19 cellular contexts compared by ENCODE assay signal in the genomic region with DNA sequence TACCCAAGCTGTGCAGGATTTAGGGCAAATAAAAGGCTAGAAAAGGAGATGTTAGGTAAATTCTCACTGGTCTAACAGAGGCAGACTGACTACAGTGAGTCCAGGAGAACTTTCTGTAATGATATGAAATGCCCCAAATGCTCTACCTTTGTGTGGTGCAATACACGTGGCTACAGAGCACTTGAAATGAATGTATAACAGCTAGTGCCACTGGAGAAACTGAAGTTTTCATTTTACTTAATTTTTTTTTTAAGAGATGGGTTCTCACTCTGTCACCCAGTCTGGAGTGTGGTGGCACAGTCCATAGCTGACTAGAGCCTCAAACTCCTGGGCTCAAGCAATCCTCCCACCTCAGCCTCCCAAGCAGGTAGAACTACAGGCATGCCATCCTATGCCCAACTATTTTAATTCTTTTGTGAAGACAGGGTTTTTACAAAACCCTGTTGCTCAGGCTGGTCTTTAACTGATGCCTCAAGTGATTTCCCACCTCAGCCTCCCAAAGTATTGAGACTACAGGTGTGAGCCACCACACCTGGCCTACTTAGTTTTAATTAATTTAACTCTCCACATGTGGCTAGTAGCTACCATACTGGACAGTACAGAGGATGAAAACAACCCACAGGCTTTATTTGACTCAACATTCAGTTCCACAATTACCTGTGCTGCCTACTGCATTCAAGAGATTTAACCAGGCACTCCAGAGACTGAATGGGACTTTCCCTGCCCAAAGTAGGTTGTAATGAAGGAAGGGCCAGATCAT.
DNase-seq lines count a peak whose midpoint lies in the region; ATAC-seq lines count a peak whose summit lies in the region.
"Had no signal": no experiment of that assay in that cellular context is flagged by ENCODE, and none has a peak within 500 bp of the region (broad histone marks: within the 10 kb centered on the region; RNA-seq: fewer than 3 reads in every experiment).

No MANE protein-coding gene starts in this region.

- no peaks in the 10 kb centered on the region for H3K9me3 Mint-ChIP-seq in stimulated activated naive B cell treated with anti-CD40 and anti-IgM and Interleukin-4, amounts not matched to agents 10 μg/mL and 1 μg/mL and 100 μg/mL, for 72 hours
- H3K9me3 Mint-ChIP-seq: activated CD4-positive, alpha-beta memory T cell treated with anti-CD3 and anti-CD28 coated beads for 36 hours; CD4-positive, alpha-beta memory T cell; nephron progenitor cell had no signal

- peak overlapping the region; percentile 39 for H3K27ac ChIP-seq in KOPT-K1 (ENCODE audit: low read depth, low read length, poor library complexity, severe bottlenecking)
- H3K27ac ChIP-seq: testis had no signal

- ATAC-seq in activated CD4-positive, CD25-positive, alpha-beta regulatory T cell treated with anti-CD3 and anti-CD28 coated beads, Interleukin-2, amount 50 U/mL, for 24 hours = peak; percentile 34 to 42
- ATAC-seq in esophagus mucosa = peak; percentile 30
- ATAC-seq in stimulated activated naive B cell treated with anti-CD40 and anti-IgM and Interleukin-4, amounts not matched to agents 10 μg/mL and 1 μg/mL and 100 μg/mL, for 72 hours (replicated peaks) = peak; percentile 99 to 100
- no peak for ATAC-seq in HG03045 (IDR thresholded peaks at IDR 0.05; ENCODE audit: unreplicated experiment)
- no peak for ATAC-seq in HG03378 (IDR thresholded peaks at IDR 0.05; ENCODE audit: unreplicated experiment)

- H3K27me3 Mint-ChIP-seq in stimulated activated naive B cell treated with anti-CD40 and anti-IgM and Interleukin-4, amounts not matched to agents 10 μg/mL and 1 μg/mL and 100 μg/mL, for 72 hours = no peaks in the 10 kb centered on the region
- H3K27me3 Mint-ChIP-seq: activated CD4-positive, alpha-beta memory T cell treated with anti-CD3 and anti-CD28 coated beads for 36 hours; CD4-positive, alpha-beta memory T cell had no signal

- H3K4me3 Mint-ChIP-seq in stimulated activated naive B cell treated with anti-CD40 and anti-IgM and Interleukin-4, amounts not matched to agents 10 μg/mL and 1 μg/mL and 100 μg/mL, for 72 hours = no peak overlapping the region
- H3K4me3 Mint-ChIP-seq: activated CD4-positive, alpha-beta memory T cell treated with anti-CD3 and anti-CD28 coated beads for 36 hours; CD4-positive, alpha-beta memory T cell; nephron progenitor cell had no signal

- H3K36me3 Mint-ChIP-seq in stimulated activated naive B cell treated with anti-CD40 and anti-IgM and Interleukin-4, amounts not matched to agents 10 μg/mL and 1 μg/mL and 100 μg/mL, for 72 hours = peaks cover 21 to 35% of the 10 kb centered on the region in 2 donors
- H3K36me3 Mint-ChIP-seq: activated CD4-positive, alpha-beta memory T cell treated with anti-CD3 and anti-CD28 coated beads for 36 hours had no signal

- H3K27ac Mint-ChIP-seq in stimulated activated naive B cell treated with anti-CD40 and anti-IgM and Interleukin-4, amounts not matched to agents 10 μg/mL and 1 μg/mL and 100 μg/mL, for 72 hours = peak overlapping the region; percentile 75
- H3K27ac Mint-ChIP-seq: activated CD4-positive, alpha-beta memory T cell treated with anti-CD3 and anti-CD28 coated beads for 36 hours; nephron progenitor cell had no signal

- no peak for DNase-seq in activated CD4-positive, CD25-positive, alpha-beta regulatory T cell (lab: John Stamatoyannopoulos, UW)
- DNase-seq in stimulated activated naive B cell treated with anti-CD40 and anti-IgM and Interleukin-4, amounts not matched to agents 10 μg/mL and 1 μg/mL and 100 μg/mL, for 72 hours = peak; percentile 49
- DNase-seq in HuH-7 (ENCODE audit: low spot score) = no peak
- DNase-seq: 8988T; activated CD4-positive, alpha-beta memory T cell treated with anti-CD3 and anti-CD28 coated beads for 36 hours; anterior cingulate cortex; CD4-positive, alpha-beta memory T cell; DND-41; NCI-H1694 treated with DMSO at 0.1 percent for 48 hours; NCI-H526; nephron progenitor cell; OCI-M1; stimulated activated CD4-positive, alpha-beta T cell treated with anti-CD3 and anti-CD28 coated beads, Interleukin-15, amount 100 ng/mL, for 24 hours; testis had no signal

- H3K36me3 ChIP-seq in KOPT-K1 (ENCODE audit: insufficient read depth, low read length) = peaks cover 83% of the 10 kb centered on the region

- H3K9me3 ChIP-seq in KOPT-K1 (ENCODE audit: insufficient read depth, low read length, poor library complexity, severe bottlenecking) = no peaks in the 10 kb centered on the region
- H3K9me3 ChIP-seq: testis had no signal

- peaks cover 56 to 68% of the 10 kb centered on the region in 2 donors for H3K4me1 Mint-ChIP-seq in stimulated activated naive B cell treated with anti-CD40 and anti-IgM and Interleukin-4, amounts not matched to agents 10 μg/mL and 1 μg/mL and 100 μg/mL, for 72 hours

Comparison
In these comparisons a context has a peak if more than half of its experiments do, and no peak if none do; other contexts are left out.
1. ATAC-seq: peak in activated CD4-positive, CD25-positive, alpha-beta regulatory T cell treated with anti-CD3 and anti-CD28 coated beads, Interleukin-2, amount 50 U/mL, for 24 hours (2 of 2), esophagus mucosa (single experiment) and stimulated activated naive B cell treated with anti-CD40 and anti-IgM and Interleukin-4, amounts not matched to agents 10 μg/mL and 1 μg/mL and 100 μg/mL, for 72 hours (2 of 2); none in HG03045 (single experiment) and HG03378 (single experiment).